24 cellular contexts compared by ENCODE assay signal in the genomic region with DNA sequence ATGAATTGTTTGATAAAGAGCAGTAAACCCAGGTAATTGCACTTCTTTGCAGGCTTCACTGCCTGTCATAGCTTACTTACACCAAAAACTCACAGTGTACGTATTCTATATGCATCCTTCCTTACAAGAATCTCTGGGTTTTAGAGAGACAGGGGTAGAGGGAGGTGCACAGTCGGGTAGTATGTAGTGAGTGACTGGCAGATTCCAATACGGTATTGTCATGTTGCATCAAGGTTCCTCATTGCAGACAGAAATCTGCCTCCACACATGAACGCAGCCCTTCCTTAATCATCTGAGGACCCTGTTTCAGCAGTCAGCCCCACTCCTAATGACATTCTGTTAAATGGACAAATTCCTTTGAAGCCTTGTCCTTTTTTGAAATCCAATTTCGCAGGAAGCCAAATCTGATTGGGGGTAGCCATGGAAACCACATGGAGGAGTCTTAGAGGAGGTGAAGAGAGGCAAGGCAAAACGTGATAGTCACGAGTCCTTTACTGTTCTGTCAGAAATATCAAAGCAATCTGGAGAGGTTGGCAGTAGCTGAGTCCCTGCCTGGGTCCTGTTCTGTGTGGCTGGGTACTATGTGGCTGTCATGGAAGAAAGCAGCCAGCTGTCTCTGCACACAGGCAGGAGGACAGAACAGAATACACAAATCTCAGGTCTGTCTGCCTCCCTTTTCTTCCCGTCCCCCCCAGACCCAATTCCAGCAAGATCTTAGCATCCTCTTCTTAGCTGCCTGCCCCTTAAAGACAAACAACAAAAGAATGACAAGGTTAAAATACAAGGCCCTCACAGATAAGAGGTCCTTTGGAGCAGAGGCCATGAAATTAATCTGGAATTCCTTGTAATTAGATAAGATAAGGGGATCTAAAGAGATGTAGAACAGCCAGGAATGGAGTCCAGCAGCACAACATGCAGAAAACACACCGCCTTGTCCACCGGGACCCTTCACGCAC.
DNase-seq lines count a peak whose midpoint lies in the region; ATAC-seq and TF ChIP-seq lines count a peak whose summit lies in the region.
"Had no signal": no experiment of that assay in that cellular context is flagged by ENCODE, and none has a peak within 500 bp of the region (broad histone marks: within the 10 kb centered on the region; RNA-seq: fewer than 3 reads in every experiment).

No MANE protein-coding gene starts in this region.

- peaks cover 10% of the 10 kb centered on the region for H3K9me3 Mint-ChIP-seq in activated naive CD4-positive, alpha-beta T cell treated with anti-CD3 and anti-CD28 coated beads, Interleukin-2, amount 50 U/mL, for 24 hours
- H3K9me3 Mint-ChIP-seq in stimulated activated naive B cell treated with anti-CD40 and anti-IgM and Interleukin-4, amounts not matched to agents 10 μg/mL and 1 μg/mL and 100 μg/mL, for 72 hours, result peaks cover 2 to 10% of the 10 kb centered on the region in 2 donors

- H3K4me1 Mint-ChIP-seq in activated naive CD4-positive, alpha-beta T cell treated with anti-CD3 and anti-CD28 coated beads, Interleukin-2, amount 50 U/mL, for 24 hours, result peaks cover 90% of the 10 kb centered on the region
- peaks cover 36 to 54% of the 10 kb centered on the region in 2 donors for H3K4me1 Mint-ChIP-seq in stimulated activated naive B cell treated with anti-CD40 and anti-IgM and Interleukin-4, amounts not matched to agents 10 μg/mL and 1 μg/mL and 100 μg/mL, for 72 hours

- H3K27me3 Mint-ChIP-seq in activated naive CD4-positive, alpha-beta T cell treated with anti-CD3 and anti-CD28 coated beads, Interleukin-2, amount 50 U/mL, for 24 hours, result no peaks in the 10 kb centered on the region
- peaks cover 22 to 32% of the 10 kb centered on the region in 2 donors for H3K27me3 Mint-ChIP-seq in stimulated activated naive B cell treated with anti-CD40 and anti-IgM and Interleukin-4, amounts not matched to agents 10 μg/mL and 1 μg/mL and 100 μg/mL, for 72 hours

- no peak for DNase-seq in activated naive CD4-positive, alpha-beta T cell (lab: John Stamatoyannopoulos, UW)
- DNase-seq in NCI-H2227 treated with DMSO at 0.1 percent for 48 hours (lab: John Stamatoyannopoulos, UW) (peak; percentile 17), left kidney (ENCODE audit: low read depth, low spot score) (peak; percentile 67), retina (peak; percentile 28), NCI-H345 (lab: John Stamatoyannopoulos, UW) (no peak), erythroblast (lab: John Stamatoyannopoulos, UW) (no peak)
- no peak for DNase-seq in stimulated activated naive B cell treated with anti-CD40 and anti-IgM and Interleukin-4, amounts not matched to agents 10 μg/mL and 1 μg/mL and 100 μg/mL, for 72 hours
- DNase-seq: BE2C; DMS 273 treated with DMSO at 0.1 percent for 48 hours; GDM1; H7; HFFc6; IMR-90; Kasumi-1; MG63; NCI-H1048; NCI-H1436; NCI-H2029; NCI-H2171 treated with DMSO at 0.1 percent for 48 hours; NCI-H510A; NCI-H748 treated with DMSO at 0.1 percent for 48 hours; NK-92 treated with Interleukin-12 subunit alpha and Interleukin-12 subunit beta, amount 100 ng/mL, for 24 hours; Right ventricle myocardium superior had no signal

- H3K4me3 Mint-ChIP-seq in activated naive CD4-positive, alpha-beta T cell treated with anti-CD3 and anti-CD28 coated beads, Interleukin-2, amount 50 U/mL, for 24 hours, result no peak overlapping the region
- H3K4me3 Mint-ChIP-seq in stimulated activated naive B cell treated with anti-CD40 and anti-IgM and Interleukin-4, amounts not matched to agents 10 μg/mL and 1 μg/mL and 100 μg/mL, for 72 hours, result no peak overlapping the region
- H3K4me3 Mint-ChIP-seq: HFFc6 had no signal

- peaks cover 8% of the 10 kb centered on the region for H3K36me3 Mint-ChIP-seq in activated naive CD4-positive, alpha-beta T cell treated with anti-CD3 and anti-CD28 coated beads, Interleukin-2, amount 50 U/mL, for 24 hours
- H3K36me3 Mint-ChIP-seq in stimulated activated naive B cell treated with anti-CD40 and anti-IgM and Interleukin-4, amounts not matched to agents 10 μg/mL and 1 μg/mL and 100 μg/mL, for 72 hours, result peaks cover 5 to 7% of the 10 kb centered on the region in 2 donors

- H3K27ac Mint-ChIP-seq in activated naive CD4-positive, alpha-beta T cell treated with anti-CD3 and anti-CD28 coated beads, Interleukin-2, amount 50 U/mL, for 24 hours, result peak overlapping the region; percentile 27
- H3K27ac Mint-ChIP-seq in stimulated activated naive B cell treated with anti-CD40 and anti-IgM and Interleukin-4, amounts not matched to agents 10 μg/mL and 1 μg/mL and 100 μg/mL, for 72 hours, result no peak overlapping the region
- H3K27ac Mint-ChIP-seq: HFFc6 had no signal

- ATAC-seq in stimulated activated naive B cell treated with anti-CD40 and anti-IgM and Interleukin-4, amounts not matched to agents 10 μg/mL and 1 μg/mL and 100 μg/mL, for 72 hours (replicated peaks), result no peak

- no peak for TF ChIP-seq POLR2A in erythroblast (IDR thresholded peaks at IDR 0.05; ENCODE audit: low read length)

Comparison
In these comparisons a context has a peak if more than half of its experiments do, and no peak if none do; other contexts are left out.
1. DNase-seq: peak in NCI-H2227 treated with DMSO at 0.1 percent for 48 hours (single experiment), left kidney (single experiment) and retina (single experiment); none in activated naive CD4-positive, alpha-beta T cell (0 of 4), stimulated activated naive B cell treated with anti-CD40 and anti-IgM and Interleukin-4, amounts not matched to agents 10 μg/mL and 1 μg/mL and 100 μg/mL, for 72 hours (single experiment), NCI-H345 (single experiment) and erythroblast (0 of 2).